Comparison of ENCODE assay signal across 1 cellular context in genomic region chr7:6438427-6438826, GRCh38.
TF ChIP-seq lines count a peak whose summit lies in the region.

No MANE protein-coding gene starts in this region.

TF ChIP-seq in IMR-90, 13 proteins besides CTCF, POLR2A, EP300 and RAD21:
- TF ChIP-seq USF2 (IDR thresholded peaks at IDR 0.05; ENCODE audit: low read depth, low read length) (no peak), MAFK (IDR thresholded peaks at IDR 0.05; ENCODE audit: low read depth, low read length) (peak; percentile 61), FOS (IDR thresholded peaks at IDR 0.05; ENCODE audit: low read depth, low read length) (no peak), RCOR1 (IDR thresholded peaks at IDR 0.05; ENCODE audit: insufficient replicate concordance, low read length) (no peak), MAZ (IDR thresholded peaks at IDR 0.05; ENCODE audit: borderline replicate concordance, low read depth, low read length) (no peak), MXI1 (IDR thresholded peaks at IDR 0.05; ENCODE audit: borderline replicate concordance, low read depth, low read length) (no peak)
